In the genomic region with DNA sequence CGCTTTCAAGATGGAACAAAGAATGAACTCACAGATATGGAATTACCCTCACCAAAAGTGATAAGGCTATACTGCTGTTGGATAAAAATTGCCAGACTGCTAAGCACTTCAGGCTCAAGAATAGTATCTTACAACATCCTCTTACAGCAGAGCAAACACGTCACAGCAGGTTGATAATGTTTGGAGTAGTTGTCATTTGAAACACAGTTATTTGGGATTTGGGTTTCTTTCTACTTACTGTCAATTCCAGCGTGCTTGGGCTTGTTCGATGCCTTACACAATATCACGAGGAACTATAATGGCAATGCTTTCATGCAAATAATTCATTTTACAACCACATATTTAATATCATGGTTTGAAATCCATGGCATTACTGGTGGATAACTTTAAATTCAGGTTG, we compare ENCODE assay signal across 32 cellular contexts.
"Had no signal": no experiment of that assay in that cellular context is flagged by ENCODE, and none has a peak within 500 bp of the region (broad histone marks: within the 10 kb centered on the region; RNA-seq: fewer than 3 reads in every experiment).

No MANE protein-coding gene starts in this region.

- H3K4me3 Mint-ChIP-seq: activated B cell treated with CpG ODN at 0.5 μM for 24 hours; activated CD8-positive, alpha-beta T cell treated with anti-CD3 and anti-CD28 coated beads for 36 hours; activated naive CD4-positive, alpha-beta T cell treated with anti-CD3 and anti-CD28 coated beads, Interleukin-2, amount 10 ng/mL, durations not matched to agents 7 days and 5 days; activated naive CD8-positive, alpha-beta T cell treated with anti-CD3 and anti-CD28 coated beads, Interleukin-2, amount 10 ng/mL, durations not matched to agents 7 days and 5 days; activated T-cell treated with anti-CD3 and anti-CD28 coated beads, Interleukin-2, amount 50 U/mL, for 4 hours; activated T-helper 1 cell treated with anti-CD3 and anti-CD28 coated beads, Interleukin-12 subunit alpha, Interleukin-12 subunit beta, Interleukin-2, Interleukin-4 antibody, amounts not matched to agents 30 ng/mL and 10 ng/mL and 1 ng/mL, durations not matched to agents 14 hours and 24 hours and 36 hours; brain; central memory CD8-positive, alpha-beta T cell; dendritic cell treated with granulocyte-macrophage colony-stimulating factor and Interleukin-4, amounts not matched to agents 40 ng/mL and 50 ng/mL, for 4 days; endodermal cell; T-helper 17 cell; T-helper 2 cell treated with Interferon-gamma antibody and Interleukin-4, amounts not matched to agents 5 μg/mL and 100 μg/mL, for 36 hours had no signal

- H2AFZ ChIP-seq: hepatocyte had no signal

- H3K4me1 Mint-ChIP-seq: activated B cell treated with CpG ODN at 0.5 μM for 24 hours; activated naive CD4-positive, alpha-beta T cell treated with anti-CD3 and anti-CD28 coated beads, Interleukin-2, amount 10 ng/mL, durations not matched to agents 7 days and 5 days; activated naive CD8-positive, alpha-beta T cell treated with anti-CD3 and anti-CD28 coated beads, Interleukin-2, amount 10 ng/mL, durations not matched to agents 7 days and 5 days; brain; central memory CD8-positive, alpha-beta T cell; T-helper 17 cell had no signal

- H3K36me3 Mint-ChIP-seq: activated naive CD4-positive, alpha-beta T cell treated with anti-CD3 and anti-CD28 coated beads, Interleukin-2, amount 10 ng/mL, durations not matched to agents 7 days and 5 days; activated naive CD4-positive, alpha-beta T cell treated with anti-CD3 and anti-CD28 coated beads, Interleukin-2, amount 50 U/mL, for 72 hours; activated naive CD8-positive, alpha-beta T cell treated with anti-CD3 and anti-CD28 coated beads, Interleukin-2, amount 10 ng/mL, durations not matched to agents 7 days and 5 days; brain had no signal

- H3K4me1 ChIP-seq: ascending aorta, breast epithelium, esophagus muscularis mucosa, gastroesophageal sphincter, heart right ventricle had no signal

- H3K27me3 ChIP-seq: ascending aorta, breast epithelium, dorsolateral prefrontal cortex, esophagus muscularis mucosa, gastroesophageal sphincter, heart right ventricle, hepatocyte had no signal

- H3K27me3 Mint-ChIP-seq: activated B cell treated with CpG ODN at 0.5 μM for 24 hours; activated CD8-positive, alpha-beta T cell treated with anti-CD3 and anti-CD28 coated beads for 36 hours; activated naive CD4-positive, alpha-beta T cell treated with anti-CD3 and anti-CD28 coated beads, Interleukin-2, amount 10 ng/mL, durations not matched to agents 7 days and 5 days; activated naive CD8-positive, alpha-beta T cell treated with anti-CD3 and anti-CD28 coated beads, Interleukin-2, amount 10 ng/mL, durations not matched to agents 7 days and 5 days; brain; central memory CD8-positive, alpha-beta T cell; dendritic cell treated with granulocyte-macrophage colony-stimulating factor and Interleukin-4, amounts not matched to agents 40 ng/mL and 50 ng/mL, for 4 days; T-helper 17 cell had no signal

- H3K4me2 ChIP-seq: hepatocyte had no signal

- H3K79me2 ChIP-seq: hepatocyte had no signal

- H3K27ac ChIP-seq: ascending aorta, breast epithelium, coronary artery, dorsolateral prefrontal cortex, esophagus muscularis mucosa, gastroesophageal sphincter, heart right ventricle, hepatocyte, WERI-Rb-1 had no signal

- DNase-seq: activated B cell treated with CpG ODN at 0.5 μM for 24 hours; activated CD4-positive, alpha-beta T cell treated with anti-CD3 and anti-CD28 coated beads for 48 hours; activated CD4-positive, alpha-beta T cell treated with anti-CD3 and anti-CD28 coated beads, Interleukin-2, amount 50 U/mL, for 1 hour; activated CD4-positive, alpha-beta T cell treated with anti-CD3 and anti-CD28 coated beads, Interleukin-2, amount 50 U/mL, for 48 hours; activated CD8-positive, alpha-beta memory T cell treated with anti-CD3 and anti-CD28 coated beads for 24 hours; activated CD8-positive, alpha-beta T cell treated with anti-CD3 and anti-CD28 coated beads for 36 hours; activated effector memory CD4-positive, alpha-beta T cell treated with anti-CD3 and anti-CD28 coated beads, Interleukin-2, amount 50 U/mL, for 16 hours; activated naive CD4-positive, alpha-beta T cell treated with anti-CD3 and anti-CD28 coated beads, Interleukin-2, amount 10 ng/mL, durations not matched to agents 7 days and 5 days; activated naive CD8-positive, alpha-beta T cell treated with anti-CD3 and anti-CD28 coated beads, Interleukin-2, amount 10 ng/mL, durations not matched to agents 7 days and 5 days; activated T-cell treated with anti-CD3 and anti-CD28 coated beads, Interleukin-2, amount 50 U/mL, for 4 hours; dorsolateral prefrontal cortex; effector memory CD4-positive, alpha-beta T cell; endodermal cell; erythroblast; foreskin melanocyte; heart right ventricle; T-helper 17 cell; T1000; WERI-Rb-1 had no signal

- H3K4me3 ChIP-seq: ascending aorta, breast epithelium, coronary artery, dorsolateral prefrontal cortex, esophagus muscularis mucosa, gastroesophageal sphincter, heart right ventricle, hepatocyte had no signal

- H3K27ac Mint-ChIP-seq: activated B cell treated with CpG ODN at 0.5 μM for 24 hours; activated CD8-positive, alpha-beta T cell treated with anti-CD3 and anti-CD28 coated beads for 36 hours; activated naive CD4-positive, alpha-beta T cell treated with anti-CD3 and anti-CD28 coated beads, Interleukin-2, amount 10 ng/mL, durations not matched to agents 7 days and 5 days; activated naive CD4-positive, alpha-beta T cell treated with anti-CD3 and anti-CD28 coated beads, Interleukin-2, amount 50 U/mL, for 72 hours; activated naive CD8-positive, alpha-beta T cell treated with anti-CD3 and anti-CD28 coated beads, Interleukin-2, amount 10 ng/mL, durations not matched to agents 7 days and 5 days; activated T-helper 1 cell treated with anti-CD3 and anti-CD28 coated beads, Interleukin-12 subunit alpha, Interleukin-12 subunit beta, Interleukin-2, Interleukin-4 antibody, amounts not matched to agents 30 ng/mL and 10 ng/mL and 1 ng/mL, durations not matched to agents 14 hours and 24 hours and 36 hours; activated T-helper 2 cell treated with anti-CD3 and anti-CD28 coated beads, Interferon-gamma antibody, Interleukin-2, Interleukin-4, amounts not matched to agents 10 μg/mL and 5 μg/mL and 100 μg/mL, durations not matched to agents 14 hours and 24 hours and 36 hours; brain; dendritic cell treated with granulocyte-macrophage colony-stimulating factor and Interleukin-4, amounts not matched to agents 40 ng/mL and 50 ng/mL, for 4 days; endodermal cell; T-helper 17 cell; T-helper 2 cell treated with Interferon-gamma antibody and Interleukin-4, amounts not matched to agents 5 μg/mL and 100 μg/mL, for 36 hours had no signal

- H3K9me3 Mint-ChIP-seq: endodermal cell had no signal

- H3K36me3 ChIP-seq: ascending aorta, breast epithelium, esophagus muscularis mucosa, gastroesophageal sphincter, heart right ventricle, WERI-Rb-1 had no signal
